ENCODE assay signal across 16 cellular contexts in the genomic region with DNA sequence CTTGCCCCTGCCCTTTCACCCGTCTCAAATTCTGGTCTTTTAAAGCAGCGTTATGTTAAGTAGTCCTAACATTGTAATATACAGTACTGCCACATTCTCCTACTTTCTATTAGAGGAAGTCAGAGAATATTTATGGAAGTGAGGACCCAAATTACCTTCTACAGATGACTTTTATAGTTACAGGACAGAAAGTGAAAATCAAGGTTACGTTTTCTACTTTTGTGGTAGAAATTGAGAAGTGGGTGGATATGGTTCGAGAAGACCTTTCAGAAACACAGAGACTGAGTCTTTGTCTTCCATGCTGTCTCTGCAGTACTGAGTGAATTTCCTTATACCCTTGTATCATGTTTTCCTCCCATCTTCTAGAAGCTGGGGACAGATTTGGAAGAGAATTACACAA. TPM values are rescaled to one million over a fixed set of nuclear protein-coding genes. Genes with fewer than 3 reads are reported as not detected.
DNase-seq lines count a peak whose midpoint lies in the region; ATAC-seq and TF ChIP-seq lines count a peak whose summit lies in the region.
"Had no signal": no experiment of that assay in that cellular context is flagged by ENCODE, and none has a peak within 500 bp of the region (broad histone marks: within the 10 kb centered on the region; RNA-seq: fewer than 3 reads in every experiment).

No MANE protein-coding gene starts in this region.

- intact Hi-C loops in activated CD4-positive, alpha-beta T cell treated with anti-CD3 and anti-CD28 coated beads for 36 hours (cut with DNase I, micrococcal nuclease): no loop called here
- intact Hi-C loops in naive thymus-derived CD4-positive, alpha-beta T cell (cut with micrococcal nuclease): no loop called here

- no peak overlapping the region for H3K4me3 ChIP-seq in naive thymus-derived CD4-positive, alpha-beta T cell (ENCODE audit: low read length)
- H3K4me3 ChIP-seq: tibial nerve had no signal

- H3K27me3 ChIP-seq in naive thymus-derived CD4-positive, alpha-beta T cell (ENCODE audit: control insufficient read depth in 2 of 2, insufficient read depth in 2 of 2, low read length in 2 of 2): no peaks in the 10 kb centered on the region
- H3K27me3 ChIP-seq: tibial nerve had no signal

- H3K4me1 ChIP-seq in naive thymus-derived CD4-positive, alpha-beta T cell (ENCODE audit: control insufficient read depth in 2 of 2, insufficient read depth in 2 of 2, low read length in 2 of 2): peaks cover 0 to 2% of the 10 kb centered on the region in 2 donors
- H3K4me1 ChIP-seq: tibial nerve had no signal

- POLR2A ChIA-PET in activated CD4-positive, alpha-beta T cell treated with anti-CD3 and anti-CD28 coated beads for 36 hours (lab: Charles Lee): no interaction called here
- POLR2A ChIA-PET in naive thymus-derived CD4-positive, alpha-beta T cell (lab: Charles Lee): no interaction called here

- peak overlapping the region; percentile 44 for H3K27ac Mint-ChIP-seq in activated CD4-positive, alpha-beta T cell treated with anti-CD3 and anti-CD28 coated beads for 36 hours
- H3K27ac Mint-ChIP-seq in naive thymus-derived CD4-positive, alpha-beta T cell: peak overlapping the region in 8 of 9 donors; percentile 1 to 80 (median 33)
- no peak overlapping the region for H3K27ac Mint-ChIP-seq in endothelial cell (ENCODE audit: unreplicated experiment)

- peak; percentile 58 for ATAC-seq in activated CD4-positive, alpha-beta T cell treated with anti-CD3 and anti-CD28 coated beads for 36 hours
- ATAC-seq in GM21447 (IDR thresholded peaks at IDR 0.05; ENCODE audit: unreplicated experiment) (peak; percentile 89), HG03108 (IDR thresholded peaks at IDR 0.05; ENCODE audit: unreplicated experiment) (peak; percentile 86)
- no peak for ATAC-seq in naive thymus-derived CD4-positive, alpha-beta T cell
- ATAC-seq: Panc1 had no signal

- peaks cover 35% of the 10 kb centered on the region for H3K4me1 Mint-ChIP-seq in activated CD4-positive, alpha-beta T cell treated with anti-CD3 and anti-CD28 coated beads for 36 hours
- H3K4me1 Mint-ChIP-seq in naive thymus-derived CD4-positive, alpha-beta T cell: peaks cover 0 to 30% (median 18%) of the 10 kb centered on the region in 7 donors
- peaks cover 4% of the 10 kb centered on the region for H3K4me1 Mint-ChIP-seq in endothelial cell (ENCODE audit: unreplicated experiment)
- H3K4me1 Mint-ChIP-seq: neural crest cell had no signal

- no peaks in the 10 kb centered on the region for H3K27me3 Mint-ChIP-seq in activated CD4-positive, alpha-beta T cell treated with anti-CD3 and anti-CD28 coated beads for 36 hours
- no peaks in the 10 kb centered on the region for H3K27me3 Mint-ChIP-seq in naive thymus-derived CD4-positive, alpha-beta T cell
- no peaks in the 10 kb centered on the region for H3K27me3 Mint-ChIP-seq in endothelial cell (ENCODE audit: unreplicated experiment)

- no peak for DNase-seq in activated CD4-positive, alpha-beta T cell treated with anti-CD3 and anti-CD28 coated beads for 36 hours
- no peak for DNase-seq in activated CD4-positive, alpha-beta T cell treated with anti-CD3 and anti-CD28 coated beads, Interleukin-2, amount 50 U/mL, for 48 hours
- DNase-seq in naive thymus-derived CD4-positive, alpha-beta T cell: no peak
- DNase-seq in caudate nucleus (lab: John Stamatoyannopoulos, UW): no peak
- DNase-seq in endothelial cell (ENCODE audit: low spot score): no peak
- DNase-seq in AG20443 (ENCODE audit: low spot score): no peak
- DNase-seq: 8988T, aorta, EL, NCI-H1417 treated with DMSO at 0.1 percent for 48 hours had no signal

- H3K9me3 ChIP-seq in naive thymus-derived CD4-positive, alpha-beta T cell (ENCODE audit: control insufficient read depth in 2 of 3, low read length in 3 of 3): no peaks in the 10 kb centered on the region
- H3K9me3 ChIP-seq: tibial nerve had no signal

- peaks cover 32% of the 10 kb centered on the region for H3K36me3 Mint-ChIP-seq in activated CD4-positive, alpha-beta T cell treated with anti-CD3 and anti-CD28 coated beads for 36 hours (ENCODE audit: low read depth)
- peaks cover 10 to 42% (median 25%) of the 10 kb centered on the region in 5 donors for H3K36me3 Mint-ChIP-seq in naive thymus-derived CD4-positive, alpha-beta T cell
- H3K36me3 Mint-ChIP-seq in endothelial cell (ENCODE audit: low read depth, unreplicated experiment): peaks cover 27% of the 10 kb centered on the region

- no peak for TF ChIP-seq CTCF in endothelial cell (IDR thresholded peaks at IDR 0.05; ENCODE audit: unreplicated experiment)

- no peak overlapping the region for H3K27ac ChIP-seq in naive thymus-derived CD4-positive, alpha-beta T cell (ENCODE audit: low read depth, low read length)
- no peak overlapping the region for H3K27ac ChIP-seq in caudate nucleus (ENCODE audit: low read depth, low read length)
- H3K27ac ChIP-seq: HL-60, tibial nerve had no signal

- CTCF ChIA-PET in activated CD4-positive, alpha-beta T cell treated with anti-CD3 and anti-CD28 coated beads for 36 hours (lab: Charles Lee): interaction anchor here (0.8 to 1.0 kb wide), 3 partner anchors 33 to 301 kb away, joined by 3 read pairs; no protein-coding TSS in a partner anchor
- CTCF ChIA-PET in naive thymus-derived CD4-positive, alpha-beta T cell (lab: Charles Lee): interaction anchor here (0.9 kb wide), 1 partner anchor 282 kb away, joined by 3 read pairs; no protein-coding TSS in a partner anchor

- peaks cover 10 to 31% (median 13%) of the 10 kb centered on the region in 3 experiments for H3K36me3 ChIP-seq in naive thymus-derived CD4-positive, alpha-beta T cell (ENCODE audit: control insufficient read depth in 2 of 3, insufficient read depth in 3 of 3, low read length in 3 of 3)

- no peak overlapping the region for H3K4me3 Mint-ChIP-seq in activated CD4-positive, alpha-beta T cell treated with anti-CD3 and anti-CD28 coated beads for 36 hours
- peak overlapping the region in 1 of 10 donors; percentile 14 for H3K4me3 Mint-ChIP-seq in naive thymus-derived CD4-positive, alpha-beta T cell
- no peak overlapping the region for H3K4me3 Mint-ChIP-seq in endothelial cell (ENCODE audit: unreplicated experiment)
- H3K4me3 Mint-ChIP-seq: neural crest cell had no signal

- H3K9me3 Mint-ChIP-seq in activated CD4-positive, alpha-beta T cell treated with anti-CD3 and anti-CD28 coated beads for 36 hours (ENCODE audit: low read depth): no peaks in the 10 kb centered on the region
- H3K9me3 Mint-ChIP-seq in naive thymus-derived CD4-positive, alpha-beta T cell: peaks cover 0 to 4% (median 0%) of the 10 kb centered on the region in 11 donors
- H3K9me3 Mint-ChIP-seq in endothelial cell (ENCODE audit: unreplicated experiment): no peaks in the 10 kb centered on the region
- H3K9me3 Mint-ChIP-seq: neural crest cell had no signal

RNA-seq across cellular contexts. Expression of a gene that starts 17.1 kb away (rescaled TPM):
- 10 to 100 TPM; 22.3 to 29.9 TPM for total RNA-seq in activated CD4-positive, alpha-beta T cell treated with anti-CD3 and anti-CD28 coated beads for 36 hours
- total RNA-seq in naive thymus-derived CD4-positive, alpha-beta T cell: 10 to 100 TPM; 21.5 to 48.7 (median 32.8) TPM
- 10 to 100 TPM in 1 of 2 donors, 1 to 10 TPM in 1; 7.9 to 13.3 TPM for polyA plus RNA-seq in naive thymus-derived CD4-positive, alpha-beta T cell
- total RNA-seq in endothelial cell (ENCODE audit: unreplicated experiment): 88.8 TPM
